8 cellular contexts compared by ENCODE assay signal in genomic region chr9:95048225-95049087, GRCh38.
DNase-seq lines count a peak whose midpoint lies in the region; ATAC-seq and TF ChIP-seq lines count a peak whose summit lies in the region.

No MANE protein-coding gene starts in this region.

- peak overlapping the region; percentile 66 for H3K4me3 ChIP-seq in GM06990 (replicated peaks; ENCODE audit: low read depth, low read length)
- H3K4me3 ChIP-seq in effector memory CD4-positive, alpha-beta T cell (ENCODE audit: insufficient read depth, low read depth, low read length, poor library complexity, severe bottlenecking) = peak overlapping the region; percentile 43
- H3K4me3 ChIP-seq in mononuclear cell (ENCODE audit: low read length) = peak overlapping the region; percentile 40

- peak; percentile 91 for ATAC-seq in HG02642 (IDR thresholded peaks at IDR 0.05; ENCODE audit: poor library complexity, unreplicated experiment)

- H3K36me3 ChIP-seq in GM06990 (ENCODE audit: control insufficient read depth, insufficient read depth, low read length) = no peaks in the 10 kb centered on the region; the same call in 1 of the 2 replicates
- no peaks in the 10 kb centered on the region for H3K36me3 ChIP-seq in effector memory CD4-positive, alpha-beta T cell (ENCODE audit: control insufficient read depth, insufficient read depth, low read length)

- DNase-seq in GM06990 (ENCODE audit: extremely low read depth, insufficient read length) (peak; percentile 73), NCI-H460 (ENCODE audit: extremely low read depth, low read depth) (peak; percentile 21), cerebellar nuclear complex (lab: John Stamatoyannopoulos, UW) (no peak)
- peak; percentile 30 to 49 for DNase-seq in activated CD4-positive, alpha-beta T cell treated with anti-CD3 and anti-CD28 coated beads, Interleukin-2, amount 50 U/mL, for 4 hours
- DNase-seq in effector memory CD4-positive, alpha-beta T cell = peak; percentile 8 to 25 (median 21)
- peak; percentile 67 for DNase-seq in stimulated activated CD8-positive, alpha-beta memory T cell treated with anti-CD3 and anti-CD28 coated beads, Interleukin-4, amount 100 ng/mL, for 48 hours

- no peaks in the 10 kb centered on the region for H3K27me3 ChIP-seq in GM06990 (replicated peaks; ENCODE audit: control insufficient read depth, insufficient read depth, low read length)
- H3K27me3 ChIP-seq in effector memory CD4-positive, alpha-beta T cell (replicated peaks; ENCODE audit: control insufficient read depth, insufficient read depth, low read length, poor library complexity, severe bottlenecking) = peaks cover 3% of the 10 kb centered on the region
- H3K27me3 ChIP-seq in mononuclear cell (ENCODE audit: insufficient read depth, low read length) = peaks cover 18% of the 10 kb centered on the region

- no peak for TF ChIP-seq CTCF in GM06990 (IDR thresholded peaks at IDR 0.05; ENCODE audit: insufficient read depth, low read length, poor library complexity, severe bottlenecking)

- no peaks in the 10 kb centered on the region for H3K9me3 ChIP-seq in effector memory CD4-positive, alpha-beta T cell (ENCODE audit: control insufficient read depth, low read length)
- H3K9me3 ChIP-seq in mononuclear cell (ENCODE audit: low read depth, low read length) = no peaks in the 10 kb centered on the region

- peaks cover 9% of the 10 kb centered on the region for H3K4me1 ChIP-seq in effector memory CD4-positive, alpha-beta T cell (ENCODE audit: control insufficient read depth, insufficient read depth, low read length, poor library complexity, severe bottlenecking)
- H3K4me1 ChIP-seq in mononuclear cell (ENCODE audit: insufficient read depth, low read length) = peaks cover 12% of the 10 kb centered on the region

- H3K27ac ChIP-seq in effector memory CD4-positive, alpha-beta T cell (ENCODE audit: insufficient read depth, low read length, poor library complexity, severe bottlenecking) = no peak overlapping the region

Comparison
In these comparisons a context has a peak if more than half of its experiments do, and no peak if none do; other contexts are left out.
1. DNase-seq: peak in GM06990 (single experiment), NCI-H460 (single experiment), activated CD4-positive, alpha-beta T cell treated with anti-CD3 and anti-CD28 coated beads, Interleukin-2, amount 50 U/mL, for 4 hours (2 of 2), effector memory CD4-positive, alpha-beta T cell (3 of 3) and stimulated activated CD8-positive, alpha-beta memory T cell treated with anti-CD3 and anti-CD28 coated beads, Interleukin-4, amount 100 ng/mL, for 48 hours (single experiment); none in cerebellar nuclear complex (0 of 2).
2. Peak in every context shown above with its lines, with median percentiles within 50 percentile points of each other: H3K4me3 ChIP-seq.